9 cellular contexts compared by ENCODE assay signal in the genomic region with DNA sequence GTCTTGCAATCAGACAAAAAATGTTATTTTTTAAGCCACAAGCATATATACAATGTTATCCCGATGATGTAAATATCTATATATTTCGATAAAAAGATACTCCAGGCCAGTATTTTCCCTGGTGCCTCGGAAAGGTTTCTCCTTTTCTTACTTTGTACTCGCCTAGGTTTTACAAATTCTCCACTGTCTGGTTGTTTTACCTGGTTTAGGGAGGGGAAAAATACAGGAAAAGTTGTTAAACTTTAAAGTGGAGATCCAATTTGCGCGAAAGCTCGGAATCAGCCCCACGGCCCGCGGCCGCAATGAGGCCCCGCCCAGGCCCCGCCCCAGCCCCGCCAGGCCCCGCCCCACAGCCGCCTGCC. TPM values are rescaled to one million over a fixed set of nuclear protein-coding genes. Genes with fewer than 3 reads are reported as not detected.
DNase-seq lines count a peak whose midpoint lies in the region; ATAC-seq, FAIRE-seq and TF ChIP-seq lines count a peak whose summit lies in the region.
"Had no signal": no experiment of that assay in that cellular context is flagged by ENCODE, and none has a peak within 500 bp of the region (broad histone marks: within the 10 kb centered on the region; RNA-seq: fewer than 3 reads in every experiment).

No MANE protein-coding gene starts in this region.

- DNase-seq in Jurkat, Clone E6-1 (ENCODE audit: low read depth, low spot score): no peak
- DNase-seq in chondrocyte (ENCODE audit: low spot score) (no peak), urothelium cell line (ENCODE audit: low spot score) (no peak), islet precursor cell (no peak)

- H3K4me3 ChIP-seq in ACC112 (ENCODE audit: low read depth, low read length) (peak overlapping the region; percentile 90), muscle layer of duodenum (ENCODE audit: low read depth in 1 of 2, low read length in 2 of 2) (peak overlapping the region; percentile 43 to 74)
- H3K4me3 ChIP-seq in Jurkat, Clone E6-1 (ENCODE audit: low read length): peak overlapping the region; percentile 72

- H3K79me2 ChIP-seq in ACC112 (ENCODE audit: control insufficient read depth, insufficient read depth, low read length, unreplicated experiment): peaks cover 9% of the 10 kb centered on the region

- peaks cover 21% of the 10 kb centered on the region for H3K4me1 Mint-ChIP-seq in chondrocyte (ENCODE audit: low read depth)

- H3K27me3 ChIP-seq in ACC112 (ENCODE audit: insufficient read depth, low read length) (no peaks in the 10 kb centered on the region), muscle layer of duodenum (ENCODE audit: low read depth, low read length) (no peaks in the 10 kb centered on the region)

- peak overlapping the region; percentile 81 for H2AFZ ChIP-seq in ACC112 (ENCODE audit: low read length, unreplicated experiment)

- no peaks in the 10 kb centered on the region for H3K36me3 Mint-ChIP-seq in chondrocyte (ENCODE audit: low read depth)

- FAIRE-seq in urothelium cell line (lab: Jason Lieb, UNC): no peak

- H3K36me3 ChIP-seq in ACC112 (ENCODE audit: insufficient read depth, low read length) (no peaks in the 10 kb centered on the region), muscle layer of duodenum (ENCODE audit: control insufficient read depth in 1 of 2, insufficient read depth in 2 of 2, low read length in 2 of 2) (no peaks in the 10 kb centered on the region)

- H3K9me3 Mint-ChIP-seq in chondrocyte (ENCODE audit: low read depth): no peaks in the 10 kb centered on the region

- H3K4me1 ChIP-seq in ACC112 (ENCODE audit: control insufficient read depth, insufficient read depth, low read length, unreplicated experiment) (no peaks in the 10 kb centered on the region), muscle layer of duodenum (ENCODE audit: control insufficient read depth in 1 of 2, insufficient read depth in 2 of 2, low read length in 2 of 2) (peaks cover 13% of the 10 kb centered on the region in 2 donors)

- peak overlapping the region; percentile 68 for H3K4me3 Mint-ChIP-seq in chondrocyte (ENCODE audit: unreplicated experiment)

- no peak for TF ChIP-seq CTCF in chondrocyte (IDR thresholded peaks at IDR 0.05)

- no peaks in the 10 kb centered on the region for H3K27me3 Mint-ChIP-seq in chondrocyte (ENCODE audit: low read depth)

- no peaks in the 10 kb centered on the region for H3K9me3 ChIP-seq in muscle layer of duodenum (ENCODE audit: control insufficient read depth in 1 of 2, low read length in 2 of 2)

- peak overlapping the region; percentile 92 for H3K27ac Mint-ChIP-seq in chondrocyte (ENCODE audit: unreplicated experiment)

- ATAC-seq in HG02623 (IDR thresholded peaks at IDR 0.05; ENCODE audit: unreplicated experiment) (no peak), GM18909 (IDR thresholded peaks at IDR 0.05; ENCODE audit: poor library complexity, unreplicated experiment) (no peak)

- H3K27ac ChIP-seq in ACC112 (ENCODE audit: low read depth, low read length): peak overlapping the region; percentile 57; the same call in 1 of the 2 replicates
- peak overlapping the region; percentile 82 for H3K27ac ChIP-seq in muscle layer of duodenum (ENCODE audit: low read length)

RNA-seq across cellular contexts. Expression of gene WNT7B, which starts 58.4 kb away (rescaled TPM):
- not detected for polyA plus RNA-seq in Jurkat, Clone E6-1 (2012; ENCODE audit: insufficient read depth, insufficient read length)
- 0.15 to 1.1 TPM (median 0.18 TPM) in 3 replicates for total RNA-seq in chondrocyte
- total RNA-seq: dermis microvascular lymphatic vessel endothelial cell had no signal
